ENCODE assay signal across 10 cellular contexts in genomic region chr1:103576784-103577183, GRCh38. TPM values are rescaled to one million over a fixed set of nuclear protein-coding genes. Genes with fewer than 3 reads are reported as not detected.
"Had no signal": no experiment of that assay in that cellular context is flagged by ENCODE, and none has a peak within 500 bp of the region (broad histone marks: within the 10 kb centered on the region; RNA-seq: fewer than 3 reads in every experiment).

No MANE protein-coding gene starts in this region.

RNA-seq across cellular contexts. Expression of gene AMY2A, which starts 40.4 kb away (rescaled TPM):
- total RNA-seq: OCI-LY7, PC-3, PC-9, Right ventricle myocardium inferior, Right ventricle myocardium superior, RPMI7951, SJCRH30, SJSA1, SK-MEL-5 had no signal
- polyA plus RNA-seq: SK-N-SH had no signal
